ENCODE assay signal across 8 cellular contexts in the genomic region with DNA sequence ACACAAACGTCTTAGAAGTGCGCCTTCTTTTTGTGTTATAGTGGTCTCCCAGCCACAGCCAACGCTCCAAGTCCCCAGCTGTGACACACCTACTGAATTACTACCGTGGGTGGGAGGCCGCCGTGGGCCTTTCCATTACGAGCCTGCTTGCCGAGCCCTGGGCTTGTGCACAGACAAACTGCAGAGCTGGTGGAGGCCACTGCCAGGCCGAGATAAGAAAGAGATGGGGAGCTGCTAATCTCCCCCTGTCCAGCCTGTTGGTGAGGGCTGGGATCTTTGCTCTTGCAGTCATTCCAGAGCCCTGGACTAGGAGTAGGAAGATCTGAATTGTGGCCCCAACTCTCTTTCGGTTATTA. TPM values are rescaled to one million over a fixed set of nuclear protein-coding genes. Genes with fewer than 3 reads are reported as not detected.
DNase-seq lines count a peak whose midpoint lies in the region; ATAC-seq lines count a peak whose summit lies in the region.

No MANE protein-coding gene starts in this region.

- ATAC-seq in GM18873 (IDR thresholded peaks at IDR 0.05; ENCODE audit: low FRiP score, unreplicated experiment): peak; percentile 6
- peak; percentile 12 for ATAC-seq in HG03439 (IDR thresholded peaks at IDR 0.05; ENCODE audit: unreplicated experiment)

- peaks cover 29% of the 10 kb centered on the region for H3K4me1 Mint-ChIP-seq in activated T-helper 2 cell treated with anti-CD3 and anti-CD28 coated beads, Interferon-gamma antibody, Interleukin-2, Interleukin-4, amounts not matched to agents 10 μg/mL and 5 μg/mL and 100 μg/mL, durations not matched to agents 14 hours and 24 hours and 36 hours (ENCODE audit: low read depth)

- peak overlapping the region; percentile 83 for H3K4me3 ChIP-seq in iPS-15b (ENCODE audit: low read depth, low read length)

- H3K36me3 Mint-ChIP-seq in activated T-helper 2 cell treated with anti-CD3 and anti-CD28 coated beads, Interferon-gamma antibody, Interleukin-2, Interleukin-4, amounts not matched to agents 10 μg/mL and 5 μg/mL and 100 μg/mL, durations not matched to agents 14 hours and 24 hours and 36 hours (ENCODE audit: low read depth): peaks cover 23% of the 10 kb centered on the region

- no peak for DNase-seq in activated T-helper 2 cell treated with anti-CD3 and anti-CD28 coated beads, Interferon-gamma antibody, Interleukin-2, Interleukin-4, amounts not matched to agents 10 μg/mL and 5 μg/mL and 100 μg/mL, durations not matched to agents 14 hours and 24 hours and 36 hours (ENCODE audit: low spot score)
- peak; percentile 46 for DNase-seq in stimulated activated CD4-positive, alpha-beta T cell treated with anti-CD3 and anti-CD28 coated beads, Interleukin-4, amount 100 ng/mL, for 1 hour
- DNase-seq in amniotic stem cell (lab: John Stamatoyannopoulos, UW): no peak
- no peak for DNase-seq in pons (ENCODE audit: low spot score)
- DNase-seq in SK-N-DZ (ENCODE audit: low spot score): no peak

- H3K4me1 ChIP-seq in iPS-15b (ENCODE audit: control insufficient read depth, insufficient read depth, low read length): no peaks in the 10 kb centered on the region

- peak overlapping the region; percentile 93 for H3K27ac Mint-ChIP-seq in activated T-helper 2 cell treated with anti-CD3 and anti-CD28 coated beads, Interferon-gamma antibody, Interleukin-2, Interleukin-4, amounts not matched to agents 10 μg/mL and 5 μg/mL and 100 μg/mL, durations not matched to agents 14 hours and 24 hours and 36 hours

- H3K9me3 Mint-ChIP-seq in activated T-helper 2 cell treated with anti-CD3 and anti-CD28 coated beads, Interferon-gamma antibody, Interleukin-2, Interleukin-4, amounts not matched to agents 10 μg/mL and 5 μg/mL and 100 μg/mL, durations not matched to agents 14 hours and 24 hours and 36 hours: no peaks in the 10 kb centered on the region

- H3K9ac ChIP-seq in iPS-15b (ENCODE audit: low read depth, low read length): peak overlapping the region; percentile 98

- H3K9me3 ChIP-seq in iPS-15b (ENCODE audit: control insufficient read depth, insufficient read depth, low read length): no peaks in the 10 kb centered on the region

- no peaks in the 10 kb centered on the region for H3K27me3 Mint-ChIP-seq in activated T-helper 2 cell treated with anti-CD3 and anti-CD28 coated beads, Interferon-gamma antibody, Interleukin-2, Interleukin-4, amounts not matched to agents 10 μg/mL and 5 μg/mL and 100 μg/mL, durations not matched to agents 14 hours and 24 hours and 36 hours (ENCODE audit: low read depth)

- peaks cover 15% of the 10 kb centered on the region for H3K36me3 ChIP-seq in iPS-15b (ENCODE audit: control insufficient read depth, insufficient read depth, low read length)

- intact Hi-C loops in activated T-helper 2 cell treated with anti-CD3 and anti-CD28 coated beads, Interferon-gamma antibody, Interleukin-2, Interleukin-4, amounts not matched to agents 10 μg/mL and 5 μg/mL and 100 μg/mL, durations not matched to agents 14 hours and 24 hours and 36 hours (cut with micrococcal nuclease): loop anchor here (1.0 to 2.0 kb wide), 4 partner anchors 10 to 67 kb away; partner anchors contain the start of genes HINFP, RPS25 and TRAPPC4

- peak overlapping the region; percentile 96 for H3K4me3 Mint-ChIP-seq in activated T-helper 2 cell treated with anti-CD3 and anti-CD28 coated beads, Interferon-gamma antibody, Interleukin-2, Interleukin-4, amounts not matched to agents 10 μg/mL and 5 μg/mL and 100 μg/mL, durations not matched to agents 14 hours and 24 hours and 36 hours (ENCODE audit: low read depth)

- no peaks in the 10 kb centered on the region for H3K27me3 ChIP-seq in iPS-15b (ENCODE audit: control insufficient read depth, insufficient read depth, low read length)

RNA-seq across cellular contexts. Expression of gene HMBS, which starts 0.8 kb away (rescaled TPM):
- 57.4 and 59.0 TPM in 2 replicates for total RNA-seq in activated T-helper 2 cell treated with anti-CD3 and anti-CD28 coated beads, Interferon-gamma antibody, Interleukin-2, Interleukin-4, amounts not matched to agents 10 μg/mL and 5 μg/mL and 100 μg/mL, durations not matched to agents 14 hours and 24 hours and 36 hours
- polyA plus RNA-seq in SK-N-DZ (2014; cell fraction: cytosol; rRNA removed): 4.3 and 8.1 TPM in 2 replicates
- 27.7 and 52.4 TPM in 2 replicates for polyA plus RNA-seq in SK-N-DZ (2014; cell fraction: nucleus; rRNA removed)

RNA-seq across cellular contexts. Expression of gene DPAGT1, which starts 16.2 kb away (rescaled TPM):
- 82.2 and 83.4 TPM in 2 replicates for total RNA-seq in activated T-helper 2 cell treated with anti-CD3 and anti-CD28 coated beads, Interferon-gamma antibody, Interleukin-2, Interleukin-4, amounts not matched to agents 10 μg/mL and 5 μg/mL and 100 μg/mL, durations not matched to agents 14 hours and 24 hours and 36 hours
- 27.9 and 36.1 TPM in 2 replicates for polyA plus RNA-seq in SK-N-DZ (2014; cell fraction: cytosol; rRNA removed)
- 65.7 and 103 TPM in 2 replicates for polyA plus RNA-seq in SK-N-DZ (2014; cell fraction: nucleus; rRNA removed)

RNA-seq across cellular contexts. Expression of gene VPS11, which starts 17.9 kb away (rescaled TPM):
- 24.3 and 25.8 TPM in 2 replicates for total RNA-seq in activated T-helper 2 cell treated with anti-CD3 and anti-CD28 coated beads, Interferon-gamma antibody, Interleukin-2, Interleukin-4, amounts not matched to agents 10 μg/mL and 5 μg/mL and 100 μg/mL, durations not matched to agents 14 hours and 24 hours and 36 hours
- 12.2 and 14.0 TPM in 2 replicates for polyA plus RNA-seq in SK-N-DZ (2014; cell fraction: cytosol; rRNA removed)
- 17.0 and 18.6 TPM in 2 replicates for polyA plus RNA-seq in SK-N-DZ (2014; cell fraction: nucleus; rRNA removed)

RNA-seq across cellular contexts. Expression of gene C2CD2L, which starts 21.6 kb away (rescaled TPM):
- 24.6 and 25.2 TPM in 2 replicates for total RNA-seq in activated T-helper 2 cell treated with anti-CD3 and anti-CD28 coated beads, Interferon-gamma antibody, Interleukin-2, Interleukin-4, amounts not matched to agents 10 μg/mL and 5 μg/mL and 100 μg/mL, durations not matched to agents 14 hours and 24 hours and 36 hours
- polyA plus RNA-seq in SK-N-DZ (2014; cell fraction: cytosol; rRNA removed): 5.5 and 7.5 TPM in 2 replicates
- polyA plus RNA-seq in SK-N-DZ (2014; cell fraction: nucleus; rRNA removed): 9.9 and 12.1 TPM in 2 replicates

RNA-seq across cellular contexts. Expression of gene HYOU1, which starts 28.5 kb away (rescaled TPM):
- total RNA-seq in activated T-helper 2 cell treated with anti-CD3 and anti-CD28 coated beads, Interferon-gamma antibody, Interleukin-2, Interleukin-4, amounts not matched to agents 10 μg/mL and 5 μg/mL and 100 μg/mL, durations not matched to agents 14 hours and 24 hours and 36 hours: 215 and 226 TPM in 2 replicates
- polyA plus RNA-seq in SK-N-DZ (2014; cell fraction: cytosol; rRNA removed): 77.2 and 87.5 TPM in 2 replicates
- polyA plus RNA-seq in SK-N-DZ (2014; cell fraction: nucleus; rRNA removed): 61.2 and 65.8 TPM in 2 replicates
